In the genomic region with DNA sequence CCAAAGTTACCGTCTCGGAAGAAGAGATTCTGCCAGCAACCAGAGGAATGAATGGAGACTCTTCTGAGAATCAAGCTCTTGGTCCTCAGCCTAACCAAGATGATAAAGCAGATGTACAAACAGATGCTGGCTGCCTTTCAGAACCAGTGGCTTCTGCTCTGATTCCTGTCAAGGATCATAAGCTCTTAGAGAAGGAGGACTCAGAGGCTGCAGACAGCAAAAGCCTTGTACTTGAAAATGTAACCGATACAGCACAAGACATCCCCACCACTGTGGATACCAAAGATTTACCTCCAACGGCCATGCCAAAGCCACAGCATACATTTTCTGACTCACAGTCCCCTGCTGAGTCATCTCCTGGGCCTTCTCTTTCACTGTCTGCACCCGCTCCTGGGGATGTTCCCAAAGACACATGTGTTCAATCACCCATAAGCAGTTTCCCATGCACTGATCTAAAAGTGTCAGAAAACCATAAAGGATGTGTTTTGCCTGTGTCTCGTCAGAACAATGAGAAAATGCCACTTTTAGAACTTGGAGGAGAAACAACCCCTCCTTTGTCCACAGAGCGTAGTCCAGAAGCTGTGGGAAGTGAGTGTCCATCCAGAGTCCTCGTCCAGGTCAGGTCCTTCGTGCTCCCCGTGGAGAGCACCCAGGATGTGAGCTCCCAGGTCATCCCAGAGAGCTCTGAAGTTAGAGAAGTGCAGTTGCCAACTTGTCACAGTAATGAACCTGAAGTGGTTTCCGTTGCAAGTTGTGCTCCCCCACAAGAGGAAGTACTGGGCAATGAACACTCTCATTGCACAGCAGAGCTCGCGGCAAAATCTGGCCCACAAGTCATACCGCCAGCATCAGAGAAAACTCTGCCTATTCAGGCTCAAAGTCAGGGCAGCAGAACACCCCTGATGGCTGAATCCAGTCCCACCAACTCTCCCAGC, we compare ENCODE assay signal across 8 cellular contexts.
DNase-seq lines count a peak whose midpoint lies in the region; ATAC-seq and TF ChIP-seq lines count a peak whose summit lies in the region.

No MANE protein-coding gene starts in this region.

- H3K36me3 ChIP-seq in OCI-LY3 (replicated peaks; ENCODE audit: low read depth, low read length) (peaks cover 2% of the 10 kb centered on the region), testis (ENCODE audit: low read depth, missing control alignments) (no peaks in the 10 kb centered on the region)

- TF ChIP-seq POLR2A in testis (IDR thresholded peaks at IDR 0.05), result no peak

- peak; percentile 79 for DNase-seq in activated T-cell treated with anti-CD3 and anti-CD28 coated beads for 4 hours
- DNase-seq in foreskin keratinocyte, result peak; percentile 82 to 89
- DNase-seq in stimulated activated CD4-positive, alpha-beta T cell treated with anti-CD3 and anti-CD28 coated beads, Interleukin-2, amount 100 ng/mL, for 24 hours, result peak; percentile 75 to 83
- DNase-seq in testis, result no peak
- no peak for DNase-seq in ecto neural progenitor cell (ENCODE audit: low spot score)

- H2AFZ ChIP-seq in OCI-LY3 (ENCODE audit: low read depth, low read length), result no peak overlapping the region

- H3K27me3 ChIP-seq in OCI-LY3 (ENCODE audit: low read depth, low read length) (no peaks in the 10 kb centered on the region), foreskin keratinocyte (no peaks in the 10 kb centered on the region), testis (no peaks in the 10 kb centered on the region)

- H3K27ac ChIP-seq in OCI-LY3 (ENCODE audit: low read length), result peak overlapping the region; percentile 100
- peak overlapping the region; percentile 95 for H3K27ac ChIP-seq in foreskin keratinocyte
- no peak overlapping the region for H3K27ac ChIP-seq in testis

- WGBS in testis, 2 donors, result 75 to 80% methylated on average over 11 to 14 of the region's 14 CpGs

- peaks cover 94% of the 10 kb centered on the region for H3K79me2 ChIP-seq in OCI-LY3 (ENCODE audit: low read length)

- H3K9me3 ChIP-seq in OCI-LY3 (ENCODE audit: insufficient read depth, low read length) (no peaks in the 10 kb centered on the region), testis (no peaks in the 10 kb centered on the region)

- intact Hi-C loops in testis (cut with DNase I; ENCODE audit: low total_unique reads), result no loop called here

- H3K4me3 ChIP-seq in OCI-LY3 (ENCODE audit: low read length) (peak overlapping the region; percentile 80), testis (no peak overlapping the region)

- H3K4me1 ChIP-seq in OCI-LY3 (ENCODE audit: low read length) (peaks cover 84% of the 10 kb centered on the region), foreskin keratinocyte (peaks cover 31% of the 10 kb centered on the region), testis (no peaks in the 10 kb centered on the region)

- peak overlapping the region; percentile 95 for H3K9ac ChIP-seq in OCI-LY3 (ENCODE audit: low read length)

- peak overlapping the region; percentile 99 for H3K4me2 ChIP-seq in OCI-LY3 (ENCODE audit: low read length)

- H4K20me1 ChIP-seq in OCI-LY3 (ENCODE audit: insufficient read depth, low read length), result no peaks in the 10 kb centered on the region

- TF ChIP-seq CTCF in OCI-LY3 (IDR thresholded peaks at IDR 0.05; ENCODE audit: low read depth, low read length) (no peak), foreskin keratinocyte (conservative IDR thresholded peaks at IDR 0.05) (no peak), testis (IDR thresholded peaks at IDR 0.05) (no peak)

- ATAC-seq in GM18508 (IDR thresholded peaks at IDR 0.05; ENCODE audit: insufficient read depth, unreplicated experiment) (peak; percentile 34), HG02884 (IDR thresholded peaks at IDR 0.05; ENCODE audit: unreplicated experiment) (peak; percentile 65), foreskin keratinocyte (peak; percentile 96)

Comparison
In these comparisons a context has a peak if more than half of its experiments do, and no peak if none do; other contexts are left out.
1. ATAC-seq: peak in every context shown above with its lines; median percentile 96 in foreskin keratinocyte; 65 in HG02884; 34 in GM18508.
2. H3K27ac ChIP-seq: peak in OCI-LY3 (single experiment) and foreskin keratinocyte (single experiment); none in testis (0 of 2).
3. DNase-seq: peak in activated T-cell treated with anti-CD3 and anti-CD28 coated beads for 4 hours (single experiment), foreskin keratinocyte (2 of 2) and stimulated activated CD4-positive, alpha-beta T cell treated with anti-CD3 and anti-CD28 coated beads, Interleukin-2, amount 100 ng/mL, for 24 hours (2 of 2); none in testis (single experiment) and ecto neural progenitor cell (single experiment).